In genomic region chr2:169694894-169695260, GRCh38 we compare ENCODE assay signal across 8 cellular contexts. TPM values are rescaled to one million over a fixed set of nuclear protein-coding genes. Genes with fewer than 3 reads are reported as not detected.
DNase-seq lines count a peak whose midpoint lies in the region; ATAC-seq and TF ChIP-seq lines count a peak whose summit lies in the region.

No MANE protein-coding gene starts in this region.

- no peak for ATAC-seq in gastrocnemius medialis
- no peak for ATAC-seq in GM21526 (IDR thresholded peaks at IDR 0.05; ENCODE audit: low FRiP score, unreplicated experiment)
- no peak for ATAC-seq in HG02642 (IDR thresholded peaks at IDR 0.05; ENCODE audit: poor library complexity, unreplicated experiment)

- no peak for TF ChIP-seq POLR2A in gastrocnemius medialis (IDR thresholded peaks at IDR 0.05)

- DNase-seq in SK-N-MC (ENCODE audit: low read depth, low spot score) (no peak), fibroblast of the aortic adventitia (ENCODE audit: low read depth) (no peak), gastrocnemius medialis (no peak), SHP77 (lab: John Stamatoyannopoulos, UW) (no peak)
- no peak for DNase-seq in stimulated activated CD4-positive, alpha-beta T cell treated with anti-CD3 and anti-CD28 coated beads, Interleukin-4, amount 100 ng/mL, for 1 hour

- H3K27ac ChIP-seq in SK-N-MC (peak overlapping the region; percentile 5; the same call in 1 of the 2 replicates), gastrocnemius medialis (peak overlapping the region; percentile 83 to 90 (median 87))

- H3K4me1 ChIP-seq in gastrocnemius medialis, result peaks cover 13 to 14% of the 10 kb centered on the region in 2 donors

- H3K36me3 ChIP-seq in SK-N-MC (ENCODE audit: insufficient read depth, low read length), result peaks cover 19% of the 10 kb centered on the region; the same call in 1 of the 2 replicates
- H3K36me3 ChIP-seq in gastrocnemius medialis, result no peaks in the 10 kb centered on the region

- no peaks in the 10 kb centered on the region for H3K27me3 ChIP-seq in gastrocnemius medialis

- in situ Hi-C loops in gastrocnemius medialis (cut with MboI; ENCODE audit: low sequenced_read_pairs in 4 of 4), result no loop called here

- no peak for TF ChIP-seq CTCF in GM12875 (IDR thresholded peaks at IDR 0.05; ENCODE audit: borderline replicate concordance, insufficient read depth, low read depth, low read length)
- no peak for TF ChIP-seq CTCF in fibroblast of the aortic adventitia (IDR thresholded peaks at IDR 0.05; ENCODE audit: insufficient read depth, low read length)
- TF ChIP-seq CTCF in gastrocnemius medialis (IDR thresholded peaks at IDR 0.05 in 4 of 5, conservative IDR thresholded peaks at IDR 0.05 in 1 of 5), result no peak

- peak overlapping the region; percentile 83 for H3K9ac ChIP-seq in SK-N-MC (ENCODE audit: insufficient read length)

- H3K9me3 ChIP-seq in SK-N-MC (ENCODE audit: low read depth, low read length) (no peaks in the 10 kb centered on the region), gastrocnemius medialis (no peaks in the 10 kb centered on the region)

- intact Hi-C loops in gastrocnemius medialis (cut with DNase I; ENCODE audit: low total_unique reads), result loop anchor here (2.0 to 5.0 kb wide), 2 partner anchors 38 to 113 kb away; partner anchors contain the start of genes KLHL23 and PPIG

- H3K4me3 ChIP-seq in GM12875 (ENCODE audit: low read depth, low read length) (peak overlapping the region; percentile 69), SK-N-MC (peak overlapping the region; percentile 86), fibroblast of the aortic adventitia (ENCODE audit: low read depth, low read length) (peak overlapping the region; percentile 94), gastrocnemius medialis (peak overlapping the region; percentile 87 to 93 (median 88))

RNA-seq across cellular contexts. Expression of gene PHOSPHO2, which starts 0.6 kb away (rescaled TPM):
- total RNA-seq in fibroblast of the aortic adventitia (ENCODE audit: low replicate concordance) (5.2 and 12.0 TPM in 2 replicates), gastrocnemius medialis (1 to 10 TPM; 2.0 to 9.4 (median 2.9) TPM)

RNA-seq across cellular contexts. Expression of gene CFAP210, which starts 0.7 kb away (rescaled TPM):
- total RNA-seq in fibroblast of the aortic adventitia (ENCODE audit: low replicate concordance) (0.09 TPM in 1 of 2 replicates, not detected in the other), gastrocnemius medialis (not detected)

RNA-seq across cellular contexts. Expression of gene KLHL23, which starts 38.8 kb away (rescaled TPM):
- total RNA-seq in fibroblast of the aortic adventitia (ENCODE audit: low replicate concordance) (0.57 and 2.4 TPM in 2 replicates), gastrocnemius medialis (10 to 100 TPM in 1 of 4 donors, 1 to 10 TPM in 3; 4.2 to 11.5 (median 5.2) TPM)
